13 cellular contexts compared by ENCODE assay signal in the genomic region with DNA sequence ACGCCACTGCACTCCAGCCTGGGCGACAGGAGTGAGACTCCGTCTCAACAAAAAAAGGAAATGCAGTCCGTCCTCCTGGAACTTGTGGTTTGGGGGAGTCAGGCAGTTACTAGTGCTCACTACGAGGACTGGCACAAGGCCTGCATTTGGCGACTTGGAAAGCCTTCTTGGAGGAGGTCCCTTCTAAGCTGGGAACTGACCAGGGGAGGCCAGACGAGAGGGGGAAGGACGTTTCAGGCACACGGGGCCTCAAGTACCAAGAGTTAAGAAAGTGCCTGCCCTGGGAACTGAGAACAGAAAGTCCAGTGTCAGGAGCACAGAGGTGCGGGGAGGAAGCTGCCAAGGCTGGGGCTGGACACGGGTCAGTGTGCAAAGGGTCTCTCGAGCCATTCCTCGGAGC.
DNase-seq lines count a peak whose midpoint lies in the region; ATAC-seq, FAIRE-seq and TF ChIP-seq lines count a peak whose summit lies in the region.
"Had no signal": no experiment of that assay in that cellular context is flagged by ENCODE, and none has a peak within 500 bp of the region (broad histone marks: within the 10 kb centered on the region; RNA-seq: fewer than 3 reads in every experiment).

No MANE protein-coding gene starts in this region.

- H3K27ac ChIP-seq in IMR-90 (ENCODE audit: insufficient read depth, low read length) (no peak overlapping the region), angular gyrus (ENCODE audit: low read depth, low read length) (peak overlapping the region; percentile 60), right cardiac atrium (ENCODE audit: low read length) (no peak overlapping the region), spleen (peak overlapping the region in 6 of 8 donors; percentile 20 to 77 (median 53))

- no peak overlapping the region for H3K56ac ChIP-seq in IMR-90 (ENCODE audit: extremely low read depth, insufficient read depth, low read length)

- no peaks in the 10 kb centered on the region for H3K9me1 ChIP-seq in IMR-90 (ENCODE audit: insufficient read depth, low read length)

- H4K20me1 ChIP-seq in IMR-90 (ENCODE audit: insufficient read depth, low read length) = peaks cover 10% of the 10 kb centered on the region

- TF ChIP-seq RAD21 in IMR-90 (IDR thresholded peaks at IDR 0.05; ENCODE audit: low read length) = no peak

- POLR2A ChIA-PET in IMR-90 (lab: Charles Lee; ENCODE audit: unreplicated experiment) = no interaction called here

- no peak overlapping the region for H4K91ac ChIP-seq in IMR-90 (ENCODE audit: insufficient read depth, low read depth, low read length)

- CTCF ChIA-PET in IMR-90 (lab: Yijun Ruan, JAX) = no interaction called here

- H3K36me3 ChIP-seq in IMR-90 (ENCODE audit: control insufficient read depth, insufficient read depth, low read length) = peaks cover 50% of the 10 kb centered on the region
- peaks cover 0 to 91% (median 28%) of the 10 kb centered on the region in 6 donors for H3K36me3 ChIP-seq in spleen
- H3K36me3 ChIP-seq: BE2C had no signal

- FAIRE-seq in urothelium cell line (lab: Jason Lieb, UNC) = no peak
- FAIRE-seq: GM18507 had no signal

- no peaks in the 10 kb centered on the region for H3K27me3 ChIP-seq in IMR-90 (ENCODE audit: control insufficient read depth, insufficient read depth, low read length)
- H3K27me3 ChIP-seq in right cardiac atrium (ENCODE audit: control insufficient read depth, insufficient read depth) = no peaks in the 10 kb centered on the region
- H3K27me3 ChIP-seq in spleen (replicated peaks in 1 of 7) = no peaks in the 10 kb centered on the region
- H3K27me3 ChIP-seq: BE2C had no signal

- H3K4me3 ChIP-seq in IMR-90 (ENCODE audit: insufficient read depth, low read depth, low read length) (no peak overlapping the region), right cardiac atrium (ENCODE audit: low read length) (no peak overlapping the region), spleen (no peak overlapping the region)

- dilution Hi-C loops in IMR-90 (cut with HindIII; ENCODE audit: low sequenced_read_pairs, unreplicated experiment) = no loop called here

- intact Hi-C loops in IMR-90 (cut with micrococcal nuclease) (no loop called here), right cardiac atrium (cut with DNase I) (no loop called here), spleen (cut with DNase I; ENCODE audit: low total_unique reads) (no loop called here)

- no peak overlapping the region for H4K5ac ChIP-seq in IMR-90 (ENCODE audit: low read depth, low read length)

- BruUV-seq in IMR-90 (replicated peaks; lab: Mats Ljungman, UMichigan) = no TSS peak

- no peak overlapping the region for H2BK20ac ChIP-seq in IMR-90 (ENCODE audit: low read depth, low read length)

- peak overlapping the region; percentile 90 for H2AK9ac ChIP-seq in IMR-90 (replicated peaks; ENCODE audit: low read depth, low read length, poor library complexity)

- no peak overlapping the region for H3K14ac ChIP-seq in IMR-90 (replicated peaks; ENCODE audit: low read depth, low read length)

- peaks cover 18 to 38% of the 10 kb centered on the region in 2 experiments for H3K79me1 ChIP-seq in IMR-90 (ENCODE audit: low read depth in 1 of 2, low read length in 2 of 2)

- no peak overlapping the region for H3K4me2 ChIP-seq in IMR-90 (ENCODE audit: low read depth, low read length)

- H3K9me3 ChIP-seq in IMR-90 (ENCODE audit: control insufficient read depth, insufficient read depth, low read length) (no peaks in the 10 kb centered on the region), right cardiac atrium (ENCODE audit: control insufficient read depth, low read length) (no peaks in the 10 kb centered on the region), spleen (no peaks in the 10 kb centered on the region)
- H3K9me3 ChIP-seq: BE2C had no signal

- no peak overlapping the region for H2BK5ac ChIP-seq in IMR-90 (ENCODE audit: low read depth, low read length, poor library complexity, severe bottlenecking)

- ATAC-seq in IMR-90 (ENCODE audit: low read depth) (no peak), right cardiac atrium (peak; percentile 1 to 18), HG03139 (IDR thresholded peaks at IDR 0.05; ENCODE audit: unreplicated experiment) (no peak), HG03521 (IDR thresholded peaks at IDR 0.05; ENCODE audit: unreplicated experiment) (no peak)

- DNase-seq in IMR-90 = no peak
- peak in 2 of 3 donors; percentile 76 to 83 for DNase-seq in right cardiac atrium
- DNase-seq in spleen = no peak
- no peak for DNase-seq in activated CD4-positive, CD25-positive, alpha-beta regulatory T cell (lab: John Stamatoyannopoulos, UW)
- no peak for DNase-seq in urothelium cell line (ENCODE audit: low spot score)
- DNase-seq: activated CD4-positive, alpha-beta T cell treated with anti-CD3 and anti-CD28 coated beads, Interleukin-2, amount 50 U/mL, for 4 hours; activated effector memory CD4-positive, alpha-beta T cell treated with anti-CD3 and anti-CD28 coated beads, Interleukin-2, amount 50 U/mL, for 16 hours; BE2C; NCI-H187 treated with DMSO at 0.1 percent for 48 hours had no signal

- no peak overlapping the region for H2AFZ ChIP-seq in IMR-90 (replicated peaks; ENCODE audit: low read length, poor library complexity)

- H2BK120ac ChIP-seq in IMR-90 (ENCODE audit: low read depth, low read length) = no peak overlapping the region

- in situ Hi-C loops in IMR-90 (cut with MboI; ENCODE audit: low sequenced_read_pairs) = no loop called here

- TF ChIP-seq CTCF in IMR-90 (conservative IDR thresholded peaks at IDR 0.05; ENCODE audit: low read depth, low read length) (no peak), spleen (IDR thresholded peaks at IDR 0.05 in 8 of 11, conservative IDR thresholded peaks at IDR 0.05 in 3 of 11) (no peak)

- H2BK15ac ChIP-seq in IMR-90 (ENCODE audit: low read depth, low read length) = no peak overlapping the region

- H3K9ac ChIP-seq in IMR-90 (ENCODE audit: low read depth, low read length) = no peak overlapping the region

- WGBS in IMR-90 (ENCODE audit: extremely low coverage in 2 of 2, insufficient read length in 1 of 2), 2 experiments = 54% methylated on average over 6 of the region's 13 CpGs; no CpG with 5 or more reads in 1 of the 2 experiments
- WGBS in right cardiac atrium = 52% methylated on average over 13 of the region's 13 CpGs
- WGBS in spleen, 5 donors = 47 to 73% (median 58%) methylated on average over 13 of the region's 13 CpGs

- H3K18ac ChIP-seq in IMR-90 (ENCODE audit: low read depth, low read length) = no peak overlapping the region

- no peak overlapping the region for H3K23ac ChIP-seq in IMR-90 (ENCODE audit: low read depth, low read length)

- TF ChIP-seq POLR2A in IMR-90 (IDR thresholded peaks at IDR 0.05; ENCODE audit: low read depth, low read length) = no peak
- TF ChIP-seq POLR2A in spleen (IDR thresholded peaks at IDR 0.05) = no peak

- no peak overlapping the region for H4K8ac ChIP-seq in IMR-90 (ENCODE audit: low read depth in 2 of 2, low read length in 2 of 2)

- H3K4me1 ChIP-seq in IMR-90 (ENCODE audit: control insufficient read depth, insufficient read depth, low read length) = no peaks in the 10 kb centered on the region
- H3K4me1 ChIP-seq in right cardiac atrium (ENCODE audit: control insufficient read depth, insufficient read depth, low read length) = no peaks in the 10 kb centered on the region
- H3K4me1 ChIP-seq in spleen = peaks cover 0 to 53% (median 10%) of the 10 kb centered on the region in 6 donors
- H3K4me1 ChIP-seq: BE2C had no signal

- no peak overlapping the region for H2AK5ac ChIP-seq in IMR-90 (ENCODE audit: low read depth, low read length)

- no peak overlapping the region for H3K4ac ChIP-seq in IMR-90 (ENCODE audit: low read depth, low read length)

TF ChIP-seq in IMR-90, 13 proteins besides CTCF, POLR2A, EP300 and RAD21:
- TF ChIP-seq MAZ (IDR thresholded peaks at IDR 0.05; ENCODE audit: borderline replicate concordance, low read depth, low read length) (no peak), FOS (IDR thresholded peaks at IDR 0.05; ENCODE audit: low read depth, low read length) (no peak), MXI1 (IDR thresholded peaks at IDR 0.05; ENCODE audit: borderline replicate concordance, low read depth, low read length) (no peak), SMC3 (IDR thresholded peaks at IDR 0.05; ENCODE audit: low read depth, low read length) (no peak), NFE2L2 (IDR thresholded peaks at IDR 0.05; ENCODE audit: low read depth, low read length) (no peak), CHD1 (IDR thresholded peaks at IDR 0.05; ENCODE audit: low read depth, low read length) (no peak), RFX5 (IDR thresholded peaks at IDR 0.05; ENCODE audit: low read depth, low read length) (no peak), RCOR1 (IDR thresholded peaks at IDR 0.05; ENCODE audit: insufficient replicate concordance, low read length) (no peak)
- TF ChIP-seq, protein P1, sequence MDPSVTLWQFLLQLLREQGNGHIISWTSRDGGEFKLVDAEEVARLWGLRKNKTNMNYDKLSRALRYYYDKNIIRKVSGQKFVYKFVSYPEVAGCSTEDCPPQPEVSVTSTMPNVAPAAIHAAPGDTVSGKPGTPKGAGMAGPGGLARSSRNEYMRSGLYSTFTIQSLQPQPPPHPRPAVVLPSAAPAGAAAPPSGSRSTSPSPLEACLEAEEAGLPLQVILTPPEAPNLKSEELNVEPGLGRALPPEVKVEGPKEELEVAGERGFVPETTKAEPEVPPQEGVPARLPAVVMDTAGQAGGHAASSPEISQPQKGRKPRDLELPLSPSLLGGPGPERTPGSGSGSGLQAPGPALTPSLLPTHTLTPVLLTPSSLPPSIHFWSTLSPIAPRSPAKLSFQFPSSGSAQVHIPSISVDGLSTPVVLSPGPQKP (IDR thresholded peaks at IDR 0.05; ENCODE audit: borderline replicate concordance, low read depth, low read length) = no peak
- TF ChIP-seq, protein P2, sequence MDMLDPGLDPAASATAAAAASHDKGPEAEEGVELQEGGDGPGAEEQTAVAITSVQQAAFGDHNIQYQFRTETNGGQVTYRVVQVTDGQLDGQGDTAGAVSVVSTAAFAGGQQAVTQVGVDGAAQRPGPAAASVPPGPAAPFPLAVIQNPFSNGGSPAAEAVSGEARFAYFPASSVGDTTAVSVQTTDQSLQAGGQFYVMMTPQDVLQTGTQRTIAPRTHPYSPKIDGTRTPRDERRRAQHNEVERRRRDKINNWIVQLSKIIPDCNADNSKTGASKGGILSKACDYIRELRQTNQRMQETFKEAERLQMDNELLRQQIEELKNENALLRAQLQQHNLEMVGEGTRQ (IDR thresholded peaks at IDR 0.05; ENCODE audit: low read depth, low read length) = no peak

Comparison
In these comparisons a context has a peak if more than half of its experiments do, and no peak if none do; other contexts are left out.
1. ATAC-seq: peak in right cardiac atrium (2 of 2); none in IMR-90 (single experiment), HG03139 (single experiment) and HG03521 (single experiment).
2. DNase-seq: peak in right cardiac atrium (2 of 3); none in IMR-90 (single experiment), spleen (single experiment), activated CD4-positive, CD25-positive, alpha-beta regulatory T cell (0 of 4) and urothelium cell line (single experiment).
3. H3K27ac ChIP-seq: peak in angular gyrus (single experiment) and spleen (6 of 8); none in IMR-90 (single experiment) and right cardiac atrium (single experiment).